Comparison of ENCODE assay signal across 8 cellular contexts in genomic region chr16:21952040-21952792, GRCh38. TPM values are rescaled to one million over a fixed set of nuclear protein-coding genes. Genes with fewer than 3 reads are reported as not detected.
DNase-seq lines count a peak whose midpoint lies in the region; ATAC-seq and TF ChIP-seq lines count a peak whose summit lies in the region.

No MANE protein-coding gene starts in this region.

- H3K4me1 ChIP-seq in cardiac muscle cell (ENCODE audit: low read depth): peaks cover 6% of the 10 kb centered on the region
- H3K4me1 ChIP-seq in upper lobe of right lung: peaks cover 33% of the 10 kb centered on the region

- POLR2A ChIA-PET in activated naive CD8-positive, alpha-beta T cell treated with anti-CD3 and anti-CD28 coated beads, Interleukin-2, amount 10 ng/mL, durations not matched to agents 7 days and 5 days (lab: Charles Lee): interaction anchor here (0.5 to 2.2 kb wide), 4 partner anchors 57 to 301 kb away, joined by 3 to 14 read pairs (median 4); no protein-coding TSS in a partner anchor

- H3K4me3 ChIP-seq in cardiac muscle cell: peak overlapping the region; percentile 99
- peak overlapping the region; percentile 93 for H3K4me3 ChIP-seq in upper lobe of right lung

- H3K27me3 Mint-ChIP-seq in activated naive CD8-positive, alpha-beta T cell treated with anti-CD3 and anti-CD28 coated beads, Interleukin-2, amount 10 ng/mL, durations not matched to agents 7 days and 5 days: no peaks in the 10 kb centered on the region

- H3K9me3 ChIP-seq in cardiac muscle cell (ENCODE audit: low read depth) (no peaks in the 10 kb centered on the region), upper lobe of right lung (no peaks in the 10 kb centered on the region)

- peak; percentile 11 for DNase-seq in DMS79 (lab: John Stamatoyannopoulos, UW)
- peak; percentile 81 for DNase-seq in LoVo (ENCODE audit: low spot score)
- DNase-seq in SKM-1 (lab: John Stamatoyannopoulos, UW; ENCODE audit: unreplicated experiment): peak; percentile 26
- DNase-seq in activated naive CD8-positive, alpha-beta T cell treated with anti-CD3 and anti-CD28 coated beads, Interleukin-2, amount 10 ng/mL, durations not matched to agents 7 days and 5 days: peak; percentile 65
- peak; percentile 72 to 87 for DNase-seq in cardiac muscle cell (ENCODE audit: low read depth in 1 of 2, low spot score in 1 of 2)
- DNase-seq in posterior cingulate gyrus: peak; percentile 42 to 92 (median 62)
- peak; percentile 87 for DNase-seq in upper lobe of right lung

- ATAC-seq in GM21786 (IDR thresholded peaks at IDR 0.05; ENCODE audit: unreplicated experiment) (peak; percentile 25), upper lobe of right lung (peak; percentile 69)
- ATAC-seq in activated naive CD8-positive, alpha-beta T cell treated with anti-CD3 and anti-CD28 coated beads, Interleukin-2, amount 10 ng/mL, durations not matched to agents 7 days and 5 days (ENCODE audit: low read depth): peak; percentile 48

- H3K4me3 Mint-ChIP-seq in activated naive CD8-positive, alpha-beta T cell treated with anti-CD3 and anti-CD28 coated beads, Interleukin-2, amount 10 ng/mL, durations not matched to agents 7 days and 5 days: peak overlapping the region; percentile 96

- peak overlapping the region; percentile 92 for H3K27ac Mint-ChIP-seq in activated naive CD8-positive, alpha-beta T cell treated with anti-CD3 and anti-CD28 coated beads, Interleukin-2, amount 10 ng/mL, durations not matched to agents 7 days and 5 days

- H3K36me3 Mint-ChIP-seq in activated naive CD8-positive, alpha-beta T cell treated with anti-CD3 and anti-CD28 coated beads, Interleukin-2, amount 10 ng/mL, durations not matched to agents 7 days and 5 days: peaks cover 1% of the 10 kb centered on the region

- H3K4me1 Mint-ChIP-seq in activated naive CD8-positive, alpha-beta T cell treated with anti-CD3 and anti-CD28 coated beads, Interleukin-2, amount 10 ng/mL, durations not matched to agents 7 days and 5 days: peaks cover 33% of the 10 kb centered on the region

- H3K27me3 ChIP-seq in cardiac muscle cell (no peaks in the 10 kb centered on the region), upper lobe of right lung (no peaks in the 10 kb centered on the region)

- TF ChIP-seq CTCF in cardiac muscle cell (IDR thresholded peaks at IDR 0.05; ENCODE audit: low read depth, low read length) (no peak), upper lobe of right lung (IDR thresholded peaks at IDR 0.05) (no peak)

- H3K27ac ChIP-seq in cardiac muscle cell (peak overlapping the region; percentile 100), upper lobe of right lung (peak overlapping the region; percentile 97)

- H3K9me3 Mint-ChIP-seq in activated naive CD8-positive, alpha-beta T cell treated with anti-CD3 and anti-CD28 coated beads, Interleukin-2, amount 10 ng/mL, durations not matched to agents 7 days and 5 days: no peaks in the 10 kb centered on the region

- H3K36me3 ChIP-seq in cardiac muscle cell (peaks cover 3% of the 10 kb centered on the region), upper lobe of right lung (peaks cover 13% of the 10 kb centered on the region)

- intact Hi-C loops in posterior cingulate gyrus (cut with DNase I) (loop anchor here (2.0 to 5.0 kb wide), 2 partner anchors 55 to 237 kb away; partner anchors contain the start of gene MOSMO), upper lobe of right lung (cut with DNase I) (no loop called here)

RNA-seq across cellular contexts. Expression of gene UQCRC2, which starts 0.9 kb away (rescaled TPM):
- 100 to 1,000 TPM; 216 to 221 TPM for total RNA-seq in activated naive CD8-positive, alpha-beta T cell treated with anti-CD3 and anti-CD28 coated beads, Interleukin-2, amount 10 ng/mL, durations not matched to agents 7 days and 5 days
- 248 and 286 TPM in 2 replicates for total RNA-seq in cardiac muscle cell
- 338 and 400 TPM in 2 replicates for polyA plus RNA-seq in cardiac muscle cell
- total RNA-seq in upper lobe of right lung: 161 TPM

RNA-seq across cellular contexts. Expression of gene PDZD9, which starts 48.7 kb away (rescaled TPM):
- total RNA-seq in activated naive CD8-positive, alpha-beta T cell treated with anti-CD3 and anti-CD28 coated beads, Interleukin-2, amount 10 ng/mL, durations not matched to agents 7 days and 5 days: not detected
- total RNA-seq in cardiac muscle cell (not detected in 2 replicates), upper lobe of right lung (not detected)
- 0.26 TPM in 1 of 2 replicates, not detected in the other for polyA plus RNA-seq in cardiac muscle cell

RNA-seq across cellular contexts. Expression of gene MOSMO, which starts 55.7 kb away (rescaled TPM):
- 10 to 100 TPM; 11.6 to 14.7 TPM for total RNA-seq in activated naive CD8-positive, alpha-beta T cell treated with anti-CD3 and anti-CD28 coated beads, Interleukin-2, amount 10 ng/mL, durations not matched to agents 7 days and 5 days
- 14.5 and 14.7 TPM in 2 replicates for total RNA-seq in cardiac muscle cell
- 6.3 and 7.0 TPM in 2 replicates for polyA plus RNA-seq in cardiac muscle cell
- 11.4 TPM for total RNA-seq in upper lobe of right lung

Comparison
In these comparisons a context has a peak if more than half of its experiments do, and no peak if none do; other contexts are left out.
1. Peak in every context shown above with its lines: DNase-seq, ATAC-seq, H3K4me3 ChIP-seq and H3K27ac ChIP-seq.
2. DNase-seq: peak in every context shown above with its lines; median percentile 87 in upper lobe of right lung; 81 in LoVo; 80 in cardiac muscle cell; 65 in activated naive CD8-positive, alpha-beta T cell treated with anti-CD3 and anti-CD28 coated beads, Interleukin-2, amount 10 ng/mL, durations not matched to agents 7 days and 5 days; 62 in posterior cingulate gyrus; 26 in SKM-1; 11 in DMS79.